21 cellular contexts compared by ENCODE assay signal in the genomic region with DNA sequence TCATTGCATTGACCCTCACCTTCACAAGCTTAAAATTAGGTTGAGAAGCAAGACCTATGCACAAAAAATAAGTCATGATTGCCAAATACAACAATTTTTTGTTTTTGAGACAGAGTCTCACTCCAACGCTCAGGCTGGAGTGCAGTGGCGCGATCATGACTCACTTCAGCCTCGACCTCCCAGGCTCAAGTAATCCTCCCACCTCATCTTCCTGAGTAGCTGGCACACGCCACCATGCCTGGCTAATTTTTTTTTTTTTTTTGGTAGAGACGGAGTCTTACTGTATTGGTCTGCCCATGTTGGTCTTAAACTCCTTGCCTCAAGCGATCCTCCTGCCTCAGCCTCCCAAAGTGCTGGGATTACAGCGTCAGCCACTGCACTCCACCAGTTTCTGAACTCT. TPM values are rescaled to one million over a fixed set of nuclear protein-coding genes. Genes with fewer than 3 reads are reported as not detected.
DNase-seq lines count a peak whose midpoint lies in the region; ATAC-seq and TF ChIP-seq lines count a peak whose summit lies in the region.
"Had no signal": no experiment of that assay in that cellular context is flagged by ENCODE, and none has a peak within 500 bp of the region (broad histone marks: within the 10 kb centered on the region; RNA-seq: fewer than 3 reads in every experiment).

No MANE protein-coding gene starts in this region.

- H3K36me3 Mint-ChIP-seq in HFFc6 (ENCODE audit: low read depth), result no peaks in the 10 kb centered on the region
- H3K36me3 Mint-ChIP-seq in naive thymus-derived CD8-positive, alpha-beta T cell, result peaks cover 0 to 11% (median 0%) of the 10 kb centered on the region in 3 donors
- H3K36me3 Mint-ChIP-seq in progenitor cell of endocrine pancreas (ENCODE audit: insufficient read depth), result no peaks in the 10 kb centered on the region

- H3K4me3 ChIP-seq in H7 (ENCODE audit: insufficient read depth, low read depth, low read length), result no peak overlapping the region
- H3K4me3 ChIP-seq: esophagus muscularis mucosa, lung, PC-9, right atrium auricular region, upper lobe of left lung had no signal

- DNase-seq in Caki2 (ENCODE audit: low read depth) (peak; percentile 67), HFFc6 (no peak), astrocyte of the hippocampus (ENCODE audit: low read depth, low spot score) (peak; percentile 50), H7 (no peak), progenitor cell of endocrine pancreas (ENCODE audit: low spot score, unreplicated experiment) (no peak)
- no peak for DNase-seq in naive thymus-derived CD8-positive, alpha-beta T cell
- DNase-seq: activated CD8-positive, alpha-beta memory T cell treated with anti-CD3 and anti-CD28 coated beads, Interleukin-2, amount 50 U/mL, for 48 hours; amniotic stem cell; KBM-7; NCI-H1694; nephron progenitor cell; PC-9; stimulated activated CD4-positive, alpha-beta T cell treated with anti-CD3 and anti-CD28 coated beads, Interleukin-2, amount 100 ng/mL, for 48 hours; SW 1271; upper lobe of left lung; WERI-Rb-1 had no signal

- POLR2A ChIA-PET in naive thymus-derived CD8-positive, alpha-beta T cell (lab: Charles Lee), result interaction anchor here (0.6 kb wide), 1 partner anchor 250 kb away, joined by 3 read pairs; no protein-coding TSS in a partner anchor

- H3K9me3 Mint-ChIP-seq in HFFc6, result no peaks in the 10 kb centered on the region
- no peaks in the 10 kb centered on the region for H3K9me3 Mint-ChIP-seq in naive thymus-derived CD8-positive, alpha-beta T cell
- no peaks in the 10 kb centered on the region for H3K9me3 Mint-ChIP-seq in progenitor cell of endocrine pancreas (ENCODE audit: low read depth)
- H3K9me3 Mint-ChIP-seq: nephron progenitor cell had no signal

- H3K27me3 Mint-ChIP-seq in HFFc6 (ENCODE audit: insufficient read depth) (no peaks in the 10 kb centered on the region), progenitor cell of endocrine pancreas (no peaks in the 10 kb centered on the region)
- no peaks in the 10 kb centered on the region for H3K27me3 Mint-ChIP-seq in naive thymus-derived CD8-positive, alpha-beta T cell

- H3K4me3 Mint-ChIP-seq in HFFc6, result no peak overlapping the region
- peak overlapping the region in 5 of 10 donors; percentile 21 to 72 (median 31) for H3K4me3 Mint-ChIP-seq in naive thymus-derived CD8-positive, alpha-beta T cell
- H3K4me3 Mint-ChIP-seq in progenitor cell of endocrine pancreas (ENCODE audit: low read depth), result no peak overlapping the region
- H3K4me3 Mint-ChIP-seq: nephron progenitor cell had no signal

- no peaks in the 10 kb centered on the region for H3K27me3 ChIP-seq in H7 (ENCODE audit: control insufficient read depth, insufficient read depth, low read length)
- H3K27me3 ChIP-seq: esophagus muscularis mucosa, right atrium auricular region, upper lobe of left lung had no signal

- H3K4me1 Mint-ChIP-seq in HFFc6 (ENCODE audit: low read depth) (peaks cover 62% of the 10 kb centered on the region), progenitor cell of endocrine pancreas (ENCODE audit: low read depth) (peaks cover 14% of the 10 kb centered on the region)
- H3K4me1 Mint-ChIP-seq in naive thymus-derived CD8-positive, alpha-beta T cell, result peaks cover 20 to 74% (median 56%) of the 10 kb centered on the region in 4 donors

- TF ChIP-seq CTCF in HFFc6 (IDR thresholded peaks at IDR 0.05) (no peak), progenitor cell of endocrine pancreas (IDR thresholded peaks at IDR 0.05; ENCODE audit: unreplicated experiment) (no peak)

- H3K27ac Mint-ChIP-seq in HFFc6, result 0 out of 2 replicates have a peak overlapping the region, but pooled peaks have one; percentile 25
- peak overlapping the region in 6 of 10 donors; percentile 32 to 86 (median 63) for H3K27ac Mint-ChIP-seq in naive thymus-derived CD8-positive, alpha-beta T cell
- H3K27ac Mint-ChIP-seq in progenitor cell of endocrine pancreas, result no peak overlapping the region

- ATAC-seq in naive thymus-derived CD8-positive, alpha-beta T cell, result no peak
- ATAC-seq in HG03469 (IDR thresholded peaks at IDR 0.05; ENCODE audit: unreplicated experiment), result no peak
- ATAC-seq in HG02798 (IDR thresholded peaks at IDR 0.05; ENCODE audit: poor library complexity, unreplicated experiment), result no peak

- in situ Hi-C loops in Caki2 (cut with HindIII; ENCODE audit: low pct_unique_long_range_greater_than_20kb, low sequenced_read_pairs), result no loop called here

- no peaks in the 10 kb centered on the region for H3K36me3 ChIP-seq in H7 (replicated peaks; ENCODE audit: control insufficient read depth, insufficient read depth, low read length)
- H3K36me3 ChIP-seq: esophagus muscularis mucosa, right atrium auricular region, upper lobe of left lung, WERI-Rb-1 had no signal

RNA-seq across cellular contexts. Expression of gene ZNF652, which starts 24.1 kb away (rescaled TPM):
- 19.7 and 24.4 TPM in 2 replicates for total RNA-seq in Caki2 (2014; rRNA removed; shearing (Covaris generic); ENCODE audit: low replicate concordance)
- 10 to 100 TPM; 12.0 to 15.5 (median 12.7) TPM for total RNA-seq in HFFc6 (2021; fragmentation: NEBNext Ultra II Directional; extraction: Animal tissue kit (Norgen Biotek cat#: 25700))
- total RNA-seq in naive thymus-derived CD8-positive, alpha-beta T cell, result 10 to 100 TPM; 56.5 to 62.2 TPM
- polyA plus RNA-seq in naive thymus-derived CD8-positive, alpha-beta T cell, result 10 to 100 TPM; 19.9 to 20.8 (median 20.1) TPM
- total RNA-seq in H7 (2014; rRNA removed; shearing (Covaris generic)), result 22.9 and 36.5 TPM in 2 replicates
- 49.3 and 52.7 TPM in 2 replicates for total RNA-seq in progenitor cell of endocrine pancreas

Comparison
In these comparisons a context has a peak if more than half of its experiments do, and no peak if none do; other contexts are left out.
1. DNase-seq: peak in Caki2 (single experiment) and astrocyte of the hippocampus (single experiment); none in HFFc6 (single experiment), naive thymus-derived CD8-positive, alpha-beta T cell (0 of 10), H7 (single experiment) and progenitor cell of endocrine pancreas (single experiment).